In the genomic region with DNA sequence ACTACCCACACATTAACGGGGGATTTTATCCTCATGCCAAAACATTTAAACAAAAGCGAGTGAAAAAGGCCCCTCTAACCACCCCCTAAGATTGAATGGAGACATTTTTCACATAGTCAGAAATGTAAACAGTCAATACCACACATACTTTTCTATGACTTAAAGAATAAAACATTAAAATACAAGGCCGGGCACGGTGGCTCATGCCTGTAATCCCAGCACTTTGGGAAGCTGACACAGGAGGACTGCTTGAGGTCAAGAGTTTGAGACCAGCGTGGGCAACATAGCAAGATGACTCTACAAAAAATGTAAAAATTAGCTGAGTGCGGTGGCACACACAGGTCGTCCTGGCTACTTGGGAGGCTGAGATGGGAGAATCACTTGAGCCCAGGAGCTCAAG, we compare ENCODE assay signal across 24 cellular contexts. TPM values are rescaled to one million over a fixed set of nuclear protein-coding genes. Genes with fewer than 3 reads are reported as not detected.
DNase-seq lines count a peak whose midpoint lies in the region; ATAC-seq lines count a peak whose summit lies in the region.
"Had no signal": no experiment of that assay in that cellular context is flagged by ENCODE, and none has a peak within 500 bp of the region (broad histone marks: within the 10 kb centered on the region; RNA-seq: fewer than 3 reads in every experiment).

No MANE protein-coding gene starts in this region.

- H3K9me3 Mint-ChIP-seq in effector memory CD8-positive, alpha-beta T cell: no peaks in the 10 kb centered on the region
- no peaks in the 10 kb centered on the region for H3K9me3 Mint-ChIP-seq in naive thymus-derived CD4-positive, alpha-beta T cell
- H3K9me3 Mint-ChIP-seq: activated naive CD8-positive, alpha-beta T cell treated with anti-CD3 and anti-CD28 coated beads, Interleukin-2, amount 10 ng/mL, durations not matched to agents 7 days and 5 days; activated T-helper 1 cell treated with anti-CD3 and anti-CD28 coated beads, Interleukin-12 subunit alpha, Interleukin-12 subunit beta, Interleukin-2, Interleukin-4 antibody, amounts not matched to agents 30 ng/mL and 10 ng/mL and 1 ng/mL, durations not matched to agents 14 hours and 24 hours and 36 hours; central memory CD8-positive, alpha-beta T cell; stimulated activated naive B cell treated with anti-CD40 and anti-IgM and Interleukin-4, amounts not matched to agents 10 μg/mL and 1 μg/mL and 100 μg/mL, for 72 hours had no signal

- intact Hi-C loops in naive thymus-derived CD4-positive, alpha-beta T cell (cut with micrococcal nuclease): no loop called here

- CTCF ChIA-PET in naive thymus-derived CD4-positive, alpha-beta T cell (lab: Charles Lee): no interaction called here

- H3K4me1 Mint-ChIP-seq in effector memory CD8-positive, alpha-beta T cell (ENCODE audit: low read depth in 2 of 2): peaks cover 4 to 20% of the 10 kb centered on the region in 2 donors
- peaks cover 11 to 48% (median 34%) of the 10 kb centered on the region in 7 donors for H3K4me1 Mint-ChIP-seq in naive thymus-derived CD4-positive, alpha-beta T cell

- peaks cover 28% of the 10 kb centered on the region for H3K36me3 ChIP-seq in HUES64 (ENCODE audit: insufficient read depth, low read length)
- H3K36me3 ChIP-seq in naive thymus-derived CD4-positive, alpha-beta T cell (ENCODE audit: control insufficient read depth in 2 of 3, insufficient read depth in 3 of 3, low read length in 3 of 3): peaks cover 3 to 10% (median 5%) of the 10 kb centered on the region in 3 experiments

- H3K4me3 ChIP-seq in HUES64 (ENCODE audit: low read length): no peak overlapping the region
- no peak overlapping the region for H3K4me3 ChIP-seq in naive thymus-derived CD4-positive, alpha-beta T cell (ENCODE audit: low read length)
- H3K4me3 ChIP-seq: heart left ventricle, PC-9, upper lobe of left lung had no signal

- peaks cover 22% of the 10 kb centered on the region for H3K36me3 Mint-ChIP-seq in effector memory CD8-positive, alpha-beta T cell (ENCODE audit: insufficient read depth)
- peaks cover 3 to 23% (median 16%) of the 10 kb centered on the region in 5 donors for H3K36me3 Mint-ChIP-seq in naive thymus-derived CD4-positive, alpha-beta T cell

- peak; percentile 44 for DNase-seq in ELR (ENCODE audit: low read depth)
- no peak for DNase-seq in effector memory CD8-positive, alpha-beta T cell
- DNase-seq in naive thymus-derived CD4-positive, alpha-beta T cell: no peak
- DNase-seq in amygdala (lab: John Stamatoyannopoulos, UW): no peak
- DNase-seq: activated CD4-positive, alpha-beta T cell treated with anti-CD3 and anti-CD28 coated beads for 48 hours; activated naive CD8-positive, alpha-beta T cell treated with anti-CD3 and anti-CD28 coated beads, Interleukin-2, amount 10 ng/mL, durations not matched to agents 7 days and 5 days; C1 segment of cervical spinal cord; DND-41; heart left ventricle; left cardiac atrium; mammary epithelial cell; NCI-H1105; NCI-H187 treated with DMSO at 0.1 percent for 48 hours; NCI-H524 treated with DMSO at 0.1 percent for 48 hours; PC-9; SHP77; stimulated activated CD4-positive, alpha-beta T cell treated with anti-CD3 and anti-CD28 coated beads, Interleukin-15, amount 100 ng/mL, for 24 hours; stimulated activated naive B cell treated with anti-CD40 and anti-IgM and Interleukin-4, amounts not matched to agents 10 μg/mL and 1 μg/mL and 100 μg/mL, for 72 hours; upper lobe of left lung had no signal

- 95% methylated on average over 7 of the region's 7 CpGs for WGBS in HUES64

- POLR2A ChIA-PET in naive thymus-derived CD4-positive, alpha-beta T cell (lab: Charles Lee): no interaction called here

- H3K4me3 Mint-ChIP-seq in effector memory CD8-positive, alpha-beta T cell: no peak overlapping the region
- H3K4me3 Mint-ChIP-seq in naive thymus-derived CD4-positive, alpha-beta T cell: no peak overlapping the region
- H3K4me3 Mint-ChIP-seq: activated naive CD8-positive, alpha-beta T cell treated with anti-CD3 and anti-CD28 coated beads, Interleukin-2, amount 10 ng/mL, durations not matched to agents 7 days and 5 days; activated T-helper 1 cell treated with anti-CD3 and anti-CD28 coated beads, Interleukin-12 subunit alpha, Interleukin-12 subunit beta, Interleukin-2, Interleukin-4 antibody, amounts not matched to agents 30 ng/mL and 10 ng/mL and 1 ng/mL, durations not matched to agents 14 hours and 24 hours and 36 hours; central memory CD8-positive, alpha-beta T cell; stimulated activated naive B cell treated with anti-CD40 and anti-IgM and Interleukin-4, amounts not matched to agents 10 μg/mL and 1 μg/mL and 100 μg/mL, for 72 hours had no signal

- H3K9me3 ChIP-seq in HUES64 (ENCODE audit: insufficient read depth, low read depth, low read length): no peaks in the 10 kb centered on the region
- no peaks in the 10 kb centered on the region for H3K9me3 ChIP-seq in naive thymus-derived CD4-positive, alpha-beta T cell (ENCODE audit: control insufficient read depth in 2 of 3, low read length in 3 of 3)
- H3K9me3 ChIP-seq: heart left ventricle, upper lobe of left lung had no signal

- peaks cover 38% of the 10 kb centered on the region for H3K4me1 ChIP-seq in HUES64 (ENCODE audit: insufficient read depth, low read length)
- peaks cover 0 to 9% of the 10 kb centered on the region in 2 donors for H3K4me1 ChIP-seq in naive thymus-derived CD4-positive, alpha-beta T cell (ENCODE audit: control insufficient read depth in 2 of 2, insufficient read depth in 2 of 2, low read length in 2 of 2)

- no peak overlapping the region for H3K9ac ChIP-seq in HUES64 (ENCODE audit: low read depth, low read length)

- H3K27me3 ChIP-seq in HUES64 (ENCODE audit: insufficient read depth, low read length): no peaks in the 10 kb centered on the region
- H3K27me3 ChIP-seq in naive thymus-derived CD4-positive, alpha-beta T cell (ENCODE audit: control insufficient read depth in 2 of 2, insufficient read depth in 2 of 2, low read length in 2 of 2): no peaks in the 10 kb centered on the region
- H3K27me3 ChIP-seq: heart left ventricle, upper lobe of left lung had no signal

- H3K27me3 Mint-ChIP-seq in effector memory CD8-positive, alpha-beta T cell: no peaks in the 10 kb centered on the region
- no peaks in the 10 kb centered on the region for H3K27me3 Mint-ChIP-seq in naive thymus-derived CD4-positive, alpha-beta T cell
- H3K27me3 Mint-ChIP-seq: activated naive CD8-positive, alpha-beta T cell treated with anti-CD3 and anti-CD28 coated beads, Interleukin-2, amount 10 ng/mL, durations not matched to agents 7 days and 5 days; central memory CD8-positive, alpha-beta T cell; stimulated activated naive B cell treated with anti-CD40 and anti-IgM and Interleukin-4, amounts not matched to agents 10 μg/mL and 1 μg/mL and 100 μg/mL, for 72 hours had no signal

- H3K27ac ChIP-seq in HUES64 (ENCODE audit: low read depth, low read length): peak overlapping the region; percentile 11
- no peak overlapping the region for H3K27ac ChIP-seq in naive thymus-derived CD4-positive, alpha-beta T cell (ENCODE audit: low read depth, low read length)
- H3K27ac ChIP-seq: heart left ventricle, PC-9, upper lobe of left lung had no signal

- H3K27ac Mint-ChIP-seq in effector memory CD8-positive, alpha-beta T cell: peak overlapping the region; percentile 17 to 78
- H3K27ac Mint-ChIP-seq in naive thymus-derived CD4-positive, alpha-beta T cell: peak overlapping the region in 5 of 9 donors; percentile 26 to 77 (median 38)
- H3K27ac Mint-ChIP-seq: activated naive CD8-positive, alpha-beta T cell treated with anti-CD3 and anti-CD28 coated beads, Interleukin-2, amount 10 ng/mL, durations not matched to agents 7 days and 5 days; activated T-helper 1 cell treated with anti-CD3 and anti-CD28 coated beads, Interleukin-12 subunit alpha, Interleukin-12 subunit beta, Interleukin-2, Interleukin-4 antibody, amounts not matched to agents 30 ng/mL and 10 ng/mL and 1 ng/mL, durations not matched to agents 14 hours and 24 hours and 36 hours; stimulated activated naive B cell treated with anti-CD40 and anti-IgM and Interleukin-4, amounts not matched to agents 10 μg/mL and 1 μg/mL and 100 μg/mL, for 72 hours had no signal

- ATAC-seq in effector memory CD8-positive, alpha-beta T cell (replicated peaks): no peak
- no peak for ATAC-seq in naive thymus-derived CD4-positive, alpha-beta T cell
- ATAC-seq in GM18858 (IDR thresholded peaks at IDR 0.05; ENCODE audit: unreplicated experiment) (no peak), HG03469 (IDR thresholded peaks at IDR 0.05; ENCODE audit: unreplicated experiment) (no peak)
- ATAC-seq: heart left ventricle; left cardiac atrium; stimulated activated naive B cell treated with anti-CD40 and anti-IgM and Interleukin-4, amounts not matched to agents 10 μg/mL and 1 μg/mL and 100 μg/mL, for 72 hours had no signal

RNA-seq across cellular contexts. Expression of a gene that starts 47.3 kb away (rescaled TPM):
- 12.7 TPM for polyA plus RNA-seq in HUES64 (2013, experiment 1 of 2)
- 15.2 TPM for polyA plus RNA-seq in HUES64 (2013, experiment 2 of 2)
- total RNA-seq in naive thymus-derived CD4-positive, alpha-beta T cell: 100 to 1,000 TPM in 2 of 5 experiments, 10 to 100 TPM in 3; 50.6 to 131 (median 65.6) TPM
- 10 to 100 TPM; 14.3 to 18.4 TPM for polyA plus RNA-seq in naive thymus-derived CD4-positive, alpha-beta T cell
